In genomic region chr5:56814361-56814962, GRCh38 we compare ENCODE assay signal across 8 cellular contexts. TPM values are rescaled to one million over a fixed set of nuclear protein-coding genes. Genes with fewer than 3 reads are reported as not detected.
A peak's percentile ranks its signal among the peaks of the same experiment; 100 is the strongest.
DNase-seq lines count a peak whose midpoint lies in the region; ATAC-seq, FAIRE-seq and TF ChIP-seq lines count a peak whose summit lies in the region.

No MANE protein-coding gene starts in this region.

- peak; percentile 10 for ATAC-seq in omental fat pad (ENCODE audit: low FRiP score)
- ATAC-seq in HG03045 (IDR thresholded peaks at IDR 0.05; ENCODE audit: unreplicated experiment), result no peak

- no peak for FAIRE-seq in D721Med (lab: Jason Lieb, UNC)

- TF ChIP-seq CTCF in omental fat pad (IDR thresholded peaks at IDR 0.05) (no peak), D721Med (IDR thresholded peaks at IDR 0.05; ENCODE audit: insufficient read depth, missing control alignments) (no peak)

- DNase-seq in EH (ENCODE audit: low read depth), result peak; percentile 23
- peak; percentile 38 for DNase-seq in NAMALWA (ENCODE audit: low spot score)
- peak; percentile 31 for DNase-seq in activated effector memory CD4-positive, alpha-beta T cell treated with Interleukin-2 at 50 U/mL for 16 hours
- peak; percentile 34 for DNase-seq in germinal center (ENCODE audit: low spot score)
- DNase-seq in omental fat pad (ENCODE audit: low spot score), result no peak
- DNase-seq in D721Med (ENCODE audit: insufficient read length, low spot score), result no peak
- no peak for DNase-seq in DMS153 treated with DMSO at 0.1 percent for 48 hours (lab: John Stamatoyannopoulos, UW; ENCODE audit: unreplicated experiment)

RNA-seq across cellular contexts. Expression of gene MAP3K1, which starts 0.9 kb away (rescaled TPM):
- 10 to 100 TPM; 13.2 to 31.5 (median 19.0) TPM for total RNA-seq in omental fat pad

Comparison
In these comparisons a context has a peak if more than half of its experiments do, and no peak if none do; other contexts are left out.
1. DNase-seq: peak in EH (single experiment), NAMALWA (single experiment), activated effector memory CD4-positive, alpha-beta T cell treated with Interleukin-2 at 50 U/mL for 16 hours (single experiment) and germinal center (single experiment); none in omental fat pad (single experiment), D721Med (single experiment) and DMS153 treated with DMSO at 0.1 percent for 48 hours (single experiment).